6 cellular contexts compared by ENCODE assay signal in genomic region chr9:136726631-136727191, GRCh38. TPM values are rescaled to one million over a fixed set of nuclear protein-coding genes. Genes with fewer than 3 reads are reported as not detected.
A peak's percentile ranks its signal among the peaks of the same experiment; 100 is the strongest.
DNase-seq lines count a peak whose midpoint lies in the region; ATAC-seq and TF ChIP-seq lines count a peak whose summit lies in the region.

No MANE protein-coding gene starts in this region.

- peaks cover 23% of the 10 kb centered on the region for H3K4me1 ChIP-seq in hepatocyte (ENCODE audit: insufficient read depth)
- H3K4me1 ChIP-seq in urinary bladder (ENCODE audit: insufficient read depth): no peaks in the 10 kb centered on the region

- peak; percentile 38 for TF ChIP-seq CTCF in HFF-Myc (IDR thresholded peaks at IDR 0.05; ENCODE audit: low read depth, low read length, missing control alignments)
- peak; percentile 50 for TF ChIP-seq CTCF in hepatocyte (IDR thresholded peaks at IDR 0.05; ENCODE audit: poor library complexity)

- H3K4me3 ChIP-seq in HFF-Myc (replicated peaks; ENCODE audit: low read depth, low read length) (peak overlapping the region; percentile 97), hepatocyte (peak overlapping the region; percentile 99), urinary bladder (ENCODE audit: low read depth, low read length) (peak overlapping the region; percentile 14)

- H3K36me3 ChIP-seq in hepatocyte (replicated peaks; ENCODE audit: insufficient read depth, low read depth) (no peaks in the 10 kb centered on the region), urinary bladder (ENCODE audit: insufficient read depth) (no peaks in the 10 kb centered on the region)

- no peaks in the 10 kb centered on the region for H3K27me3 ChIP-seq in hepatocyte

- ATAC-seq in GM21390 (IDR thresholded peaks at IDR 0.05; ENCODE audit: unreplicated experiment): no peak

- H3K27ac ChIP-seq in hepatocyte (peak overlapping the region; percentile 73), urinary bladder (ENCODE audit: low read depth) (no peak overlapping the region)

- DNase-seq in HFF-Myc (ENCODE audit: extremely low read depth, low read depth) (no peak), hepatocyte (ENCODE audit: low spot score) (peak; percentile 72), NCI-H1048 (lab: John Stamatoyannopoulos, UW) (no peak)
- DNase-seq in activated CD4-positive, alpha-beta T cell treated with anti-CD3 and anti-CD28 coated beads for 1 hour: peak; percentile 24

- H3K9me2 ChIP-seq in hepatocyte (replicated peaks; ENCODE audit: insufficient read depth): no peaks in the 10 kb centered on the region

- WGBS in hepatocyte (ENCODE audit: low lambda C conversion rate, missing lambda C conversion rate): 18% methylated on average over 18 of the region's 18 CpGs
- WGBS in urinary bladder: 25% methylated on average over 18 of the region's 18 CpGs

- peaks cover 55% of the 10 kb centered on the region for H3K79me2 ChIP-seq in hepatocyte

- peak overlapping the region; percentile 98 for H3K4me2 ChIP-seq in hepatocyte

- no peak overlapping the region for H2AFZ ChIP-seq in hepatocyte

- no peaks in the 10 kb centered on the region for H3K9me3 ChIP-seq in hepatocyte (ENCODE audit: low read depth)

- peaks cover 58% of the 10 kb centered on the region for H4K20me1 ChIP-seq in hepatocyte (ENCODE audit: insufficient read depth, poor library complexity, severe bottlenecking)

RNA-seq across cellular contexts. Expression of gene DIPK1B, which starts 14.3 kb away (rescaled TPM):
- total RNA-seq in hepatocyte (31.7 and 33.3 TPM in 2 replicates), urinary bladder (10.8 TPM)
- polyA plus RNA-seq in hepatocyte (39.4 and 47.3 TPM in 2 replicates), urinary bladder (18.9 TPM)

RNA-seq across cellular contexts. Expression of gene LCN10, which starts 16.0 kb away (rescaled TPM):
- total RNA-seq in hepatocyte (not detected in 2 replicates), urinary bladder (not detected)
- polyA plus RNA-seq in hepatocyte (not detected in 2 replicates), urinary bladder (11.3 TPM)

RNA-seq across cellular contexts. Expression of gene LCN6, which starts 21.6 kb away (rescaled TPM):
- not detected in 2 replicates for total RNA-seq in hepatocyte
- polyA plus RNA-seq in hepatocyte: not detected in 2 replicates
- not detected for total RNA-seq in urinary bladder
- polyA plus RNA-seq in urinary bladder: 26.6 TPM

RNA-seq across cellular contexts. Expression of gene LCN8, which starts 31.3 kb away (rescaled TPM):
- not detected in 2 replicates for total RNA-seq in hepatocyte
- not detected in 2 replicates for polyA plus RNA-seq in hepatocyte
- not detected for total RNA-seq in urinary bladder
- polyA plus RNA-seq in urinary bladder: not detected

RNA-seq across cellular contexts. Expression of gene LCN15, which starts 37.6 kb away (rescaled TPM):
- total RNA-seq in hepatocyte: 1.5 and 35.9 TPM in 2 replicates
- polyA plus RNA-seq in hepatocyte: 0.85 and 1.4 TPM in 2 replicates
- total RNA-seq in urinary bladder: not detected
- polyA plus RNA-seq in urinary bladder: not detected

Comparison
In these comparisons a context has a peak if more than half of its experiments do, and no peak if none do; other contexts are left out.
1. DNase-seq: peak in activated CD4-positive, alpha-beta T cell treated with anti-CD3 and anti-CD28 coated beads for 1 hour (single experiment) and hepatocyte (single experiment); none in HFF-Myc (single experiment) and NCI-H1048 (single experiment).
2. H3K4me3 ChIP-seq: peak in every context shown above with its lines; median percentile 99 in hepatocyte; 97 in HFF-Myc; 14 in urinary bladder.